In genomic region chr13:19052180-19052579, GRCh38 we compare ENCODE assay signal across 31 cellular contexts.
"Had no signal": no experiment of that assay in that cellular context is flagged by ENCODE, and none has a peak within 500 bp of the region (broad histone marks: within the 10 kb centered on the region; RNA-seq: fewer than 3 reads in every experiment).

No MANE protein-coding gene starts in this region.

- H3K36me3 ChIP-seq: MG63 had no signal

- H2AFZ ChIP-seq: PC-9 had no signal

- H3K27me3 ChIP-seq: MG63 had no signal

- ATAC-seq: activated naive CD8-positive, alpha-beta T cell treated with anti-CD3 and anti-CD28 coated beads, Interleukin-2, amount 50 U/mL, for 24 hours; activated T-cell treated with anti-CD3 and anti-CD28 coated beads, Interleukin-2, amount 50 U/mL, for 4 hours had no signal

- H3K4me2 ChIP-seq: PC-9 had no signal

- H3K4me3 ChIP-seq: MG63, PC-9 had no signal

- H3K9me3 ChIP-seq: MG63 had no signal

- H3K27ac ChIP-seq: PC-9, VCaP had no signal

- FAIRE-seq: RCC 7860 had no signal

- DNase-seq: activated B cell treated with CpG ODN at 0.5 μM for 24 hours; activated CD4-positive, alpha-beta memory T cell treated with anti-CD3 and anti-CD28 coated beads for 36 hours; activated CD4-positive, alpha-beta T cell treated with anti-CD3 and anti-CD28 coated beads for 4 hours; activated CD4-positive, alpha-beta T cell treated with anti-CD3 and anti-CD28 coated beads, Interleukin-2, amount 50 U/mL, for 1 hour; activated CD4-positive, CD25-positive, alpha-beta regulatory T cell treated with anti-CD3 and anti-CD28 coated beads, Interleukin-2, amount 50 U/mL, for 72 hours; activated CD8-positive, alpha-beta memory T cell treated with anti-CD3 and anti-CD28 coated beads, Interleukin-2, amount 50 U/mL, for 4 hours; activated effector memory CD4-positive, alpha-beta T cell treated with Interleukin-2 at 50 U/mL for 16 hours; activated naive CD4-positive, alpha-beta T cell treated with anti-CD3 and anti-CD28 coated beads, Interleukin-2, amount 10 ng/mL, durations not matched to agents 7 days and 5 days; activated naive CD8-positive, alpha-beta T cell treated with anti-CD3 and anti-CD28 coated beads, Interleukin-2, amount 50 U/mL, for 24 hours; activated T-cell treated with anti-CD3 and anti-CD28 coated beads for 4 hours; activated T-cell treated with anti-CD3 and anti-CD28 coated beads, Interleukin-2, amount 50 U/mL, for 4 hours; aorta; Kasumi-1; MG63; NCI-H1048; NCI-H1105 treated with DMSO at 0.1 percent for 48 hours; NCI-H1436; NCI-H1694; NCI-H1930; NCI-H2081 treated with DMSO at 0.1 percent for 48 hours; NCI-H226; NCI-H446 treated with DMSO at 0.1 percent for 48 hours; NCI-H524 treated with DMSO at 0.1 percent for 48 hours; PC-9; Right ventricle myocardium superior; SW 1271; T-helper 1 cell; T-helper 2 cell; T-helper 9 cell had no signal
